16 cellular contexts compared by ENCODE assay signal in the genomic region with DNA sequence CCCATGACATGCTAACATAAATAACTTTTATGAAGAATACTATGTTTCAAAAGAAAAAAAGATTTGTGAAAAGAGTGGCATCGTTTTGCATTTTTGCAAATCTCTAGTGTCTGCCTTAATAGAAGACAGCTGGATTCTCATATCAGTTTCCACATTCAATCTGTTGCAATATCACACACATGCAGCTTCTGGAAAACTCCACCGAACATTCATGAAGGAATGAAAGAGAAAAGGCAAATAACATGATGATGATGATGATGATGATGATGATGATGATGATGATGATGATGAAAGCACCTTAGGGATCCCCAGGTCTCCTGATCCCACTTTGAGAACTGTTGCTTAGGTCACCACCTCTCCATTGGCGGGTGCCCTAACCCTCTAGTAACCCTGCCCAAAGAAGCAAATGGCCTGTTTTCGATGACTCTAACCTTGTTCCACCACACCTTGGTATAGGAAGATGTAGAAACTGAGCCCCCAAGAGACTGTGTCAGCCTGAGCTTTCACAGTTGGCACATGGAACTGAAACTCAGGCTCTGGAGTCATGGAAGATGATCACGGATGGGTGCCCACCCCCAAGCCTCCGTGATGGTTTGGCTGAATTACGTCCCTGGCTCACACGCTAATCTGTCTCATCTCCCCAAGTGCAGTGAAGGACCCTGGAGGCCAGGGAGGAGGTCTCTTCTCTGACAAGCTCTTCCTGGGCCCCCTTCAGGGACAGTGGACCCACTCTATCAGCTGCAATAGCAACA.
DNase-seq lines count a peak whose midpoint lies in the region; ATAC-seq and TF ChIP-seq lines count a peak whose summit lies in the region.
"Had no signal": no experiment of that assay in that cellular context is flagged by ENCODE, and none has a peak within 500 bp of the region (broad histone marks: within the 10 kb centered on the region; RNA-seq: fewer than 3 reads in every experiment).

No MANE protein-coding gene starts in this region.

- peak overlapping the region; percentile 45 for H3K4me3 Mint-ChIP-seq in activated T-helper 17 cell treated with anti-CD3 and anti-CD28 coated beads, Interleukin-2, amount 50 U/mL, for 72 hours
- no peak overlapping the region for H3K4me3 Mint-ChIP-seq in progenitor cell of endocrine pancreas (ENCODE audit: low read depth)

- no peaks in the 10 kb centered on the region for H3K36me3 ChIP-seq in upper lobe of right lung
- H3K36me3 ChIP-seq: breast epithelium, heart left ventricle had no signal

- no peaks in the 10 kb centered on the region for H3K4me1 ChIP-seq in upper lobe of right lung
- H3K4me1 ChIP-seq: breast epithelium, heart left ventricle, parathyroid adenoma had no signal

- no peak for ATAC-seq in activated T-helper 17 cell treated with anti-CD3 and anti-CD28 coated beads, Interleukin-2, amount 50 U/mL, for 72 hours (replicated peaks)
- ATAC-seq in left lobe of liver (no peak), upper lobe of right lung (no peak), left colon (no peak), GM18867 (IDR thresholded peaks at IDR 0.05; ENCODE audit: unreplicated experiment) (no peak)
- ATAC-seq: heart left ventricle had no signal

- no peaks in the 10 kb centered on the region for H3K27me3 Mint-ChIP-seq in activated T-helper 17 cell treated with anti-CD3 and anti-CD28 coated beads, Interleukin-2, amount 50 U/mL, for 72 hours
- H3K27me3 Mint-ChIP-seq in progenitor cell of endocrine pancreas, result no peaks in the 10 kb centered on the region

- DNase-seq in activated effector memory CD4-positive, alpha-beta T cell treated with anti-CD3 and anti-CD28 coated beads, Interleukin-2, amount 50 U/mL, for 16 hours, result peak; percentile 46
- no peak for DNase-seq in activated effector memory CD4-positive, alpha-beta T cell treated with Interleukin-2 at 50 U/mL for 16 hours
- peak; percentile 19 for DNase-seq in left lobe of liver (ENCODE audit: low spot score)
- DNase-seq in upper lobe of right lung, result peak; percentile 8
- no peak for DNase-seq in left colon
- DNase-seq in progenitor cell of endocrine pancreas (ENCODE audit: low spot score, unreplicated experiment), result no peak
- DNase-seq: heart left ventricle, NCI-H2029, NCI-H510A had no signal

- TF ChIP-seq CTCF in upper lobe of right lung (IDR thresholded peaks at IDR 0.05) (no peak), progenitor cell of endocrine pancreas (IDR thresholded peaks at IDR 0.05; ENCODE audit: unreplicated experiment) (no peak)

- no peak overlapping the region for H3K27ac ChIP-seq in upper lobe of right lung
- H3K27ac ChIP-seq: dorsolateral prefrontal cortex, heart left ventricle, parathyroid adenoma, skin epidermis had no signal

- H3K9me3 Mint-ChIP-seq in activated T-helper 17 cell treated with anti-CD3 and anti-CD28 coated beads, Interleukin-2, amount 50 U/mL, for 72 hours, result peaks cover 2% of the 10 kb centered on the region
- H3K9me3 Mint-ChIP-seq in progenitor cell of endocrine pancreas (ENCODE audit: low read depth), result peaks cover 7% of the 10 kb centered on the region

- H3K4me3 ChIP-seq in upper lobe of right lung, result no peak overlapping the region
- H3K4me3 ChIP-seq: breast epithelium, dorsolateral prefrontal cortex, heart left ventricle, lung, skin epidermis had no signal

- peaks cover 10% of the 10 kb centered on the region for H3K4me1 Mint-ChIP-seq in activated T-helper 17 cell treated with anti-CD3 and anti-CD28 coated beads, Interleukin-2, amount 50 U/mL, for 72 hours
- no peaks in the 10 kb centered on the region for H3K4me1 Mint-ChIP-seq in progenitor cell of endocrine pancreas (ENCODE audit: low read depth)

- peak overlapping the region; percentile 77 for H3K27ac Mint-ChIP-seq in activated T-helper 17 cell treated with anti-CD3 and anti-CD28 coated beads, Interleukin-2, amount 50 U/mL, for 72 hours
- H3K27ac Mint-ChIP-seq in progenitor cell of endocrine pancreas, result no peak overlapping the region

- intact Hi-C loops in upper lobe of right lung (cut with DNase I), result no loop called here
- intact Hi-C loops in left colon (cut with DNase I, micrococcal nuclease), result no loop called here

- H3K36me3 Mint-ChIP-seq in activated T-helper 17 cell treated with anti-CD3 and anti-CD28 coated beads, Interleukin-2, amount 50 U/mL, for 72 hours (ENCODE audit: low read depth), result no peaks in the 10 kb centered on the region
- peaks cover 1% of the 10 kb centered on the region for H3K36me3 Mint-ChIP-seq in progenitor cell of endocrine pancreas (ENCODE audit: insufficient read depth)

- no peaks in the 10 kb centered on the region for H3K9me3 ChIP-seq in upper lobe of right lung
- H3K9me3 ChIP-seq: breast epithelium, heart left ventricle had no signal

- no peaks in the 10 kb centered on the region for H3K27me3 ChIP-seq in upper lobe of right lung
- H3K27me3 ChIP-seq: breast epithelium, dorsolateral prefrontal cortex, heart left ventricle had no signal

Comparison
In these comparisons a context has a peak if more than half of its experiments do, and no peak if none do; other contexts are left out.
1. DNase-seq: peak in activated effector memory CD4-positive, alpha-beta T cell treated with anti-CD3 and anti-CD28 coated beads, Interleukin-2, amount 50 U/mL, for 16 hours (single experiment), left lobe of liver (single experiment) and upper lobe of right lung (single experiment); none in activated effector memory CD4-positive, alpha-beta T cell treated with Interleukin-2 at 50 U/mL for 16 hours (single experiment), left colon (0 of 2) and progenitor cell of endocrine pancreas (single experiment).